1 cellular context compared by ENCODE assay signal in genomic region chr2:7722212-7722910, GRCh38.
TF ChIP-seq lines count a peak whose summit lies in the region.

No MANE protein-coding gene starts in this region.

TF ChIP-seq in GM12878, 131 proteins besides CTCF, POLR2A, EP300 and RAD21 (continued from another document):
- TF ChIP-seq ZBTB33 (IDR thresholded peaks at IDR 0.05) (0 out of 2 replicates have a peak, but pooled peaks have one; percentile 48), SMC3 (IDR thresholded peaks at IDR 0.05; ENCODE audit: borderline replicate concordance, low read length) (peak; percentile 16; the same call in 1 of the 2 replicates), ZNF687 (IDR thresholded peaks at IDR 0.05) (peak; percentile 57; the same call in 1 of the 2 replicates), IKZF1 (conservative IDR thresholded peaks at IDR 0.05) (peak; percentile 85)
